ENCODE assay signal across 8 cellular contexts in the genomic region with DNA sequence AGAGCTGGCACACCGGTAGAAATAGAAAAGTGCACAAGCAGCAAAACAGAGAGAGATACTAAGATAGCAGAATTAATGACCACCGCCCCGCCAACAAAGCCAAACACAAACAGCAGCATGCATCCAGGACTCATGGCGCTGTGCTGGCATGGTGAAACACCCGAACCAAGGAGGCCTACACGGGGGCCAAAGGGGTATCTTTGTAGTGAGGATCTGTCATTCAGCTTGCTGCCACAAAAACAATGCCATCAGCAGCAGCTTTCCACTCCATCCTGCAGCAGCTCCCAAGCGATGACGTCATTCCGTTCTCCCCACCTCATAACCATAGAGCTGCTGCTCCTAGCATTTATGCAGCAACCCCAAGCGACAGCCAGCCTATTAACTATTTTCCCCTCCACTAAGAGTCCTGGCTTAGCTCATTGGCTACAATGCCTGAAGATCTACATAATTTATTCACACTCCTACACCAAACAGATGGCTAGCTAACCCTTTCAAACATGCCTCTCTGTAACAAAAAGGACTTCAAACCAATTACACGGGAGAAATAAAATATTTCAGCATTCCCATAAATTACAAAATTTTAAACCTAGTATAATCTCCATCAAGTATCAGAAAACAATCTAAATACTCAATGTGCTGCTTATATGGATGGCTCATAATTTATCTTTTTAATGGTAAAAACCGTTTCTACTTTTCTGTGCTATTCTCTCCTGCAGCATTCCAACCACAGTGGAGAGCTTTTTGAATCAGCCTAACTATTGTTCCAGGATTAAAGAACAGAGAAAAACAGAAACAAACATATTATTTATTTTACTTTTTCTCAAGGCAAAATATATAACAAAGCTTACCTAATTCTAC.
A peak's percentile ranks its signal among the peaks of the same experiment; 100 is the strongest.
DNase-seq lines count a peak whose midpoint lies in the region; ATAC-seq and TF ChIP-seq lines count a peak whose summit lies in the region.

No MANE protein-coding gene starts in this region.

- no peak overlapping the region for H3K4me3 Mint-ChIP-seq in activated CD8-positive, alpha-beta T cell treated with anti-CD3 and anti-CD28 coated beads for 36 hours
- H3K4me3 Mint-ChIP-seq in activated CD8-positive, alpha-beta memory T cell treated with anti-CD3 and anti-CD28 coated beads, Interleukin-2, amount 10 ng/mL, durations not matched to agents 7 days and 5 days = no peak overlapping the region

- 59 to 60% methylated on average over 12 of the region's 12 CpGs for WGBS in lung, 2 donors
- 38% methylated on average over 12 of the region's 12 CpGs for WGBS in urinary bladder

- in situ Hi-C loops in G401 (cut with HindIII; ENCODE audit: low sequenced_read_pairs) = no loop called here

- H3K27ac Mint-ChIP-seq in activated CD8-positive, alpha-beta T cell treated with anti-CD3 and anti-CD28 coated beads for 36 hours = no peak overlapping the region
- no peak overlapping the region for H3K27ac Mint-ChIP-seq in activated CD8-positive, alpha-beta memory T cell treated with anti-CD3 and anti-CD28 coated beads, Interleukin-2, amount 10 ng/mL, durations not matched to agents 7 days and 5 days

- DNase-seq in G401 (ENCODE audit: low spot score) (peak; percentile 100), NCI-H524 treated with DMSO at 0.1 percent for 48 hours (lab: John Stamatoyannopoulos, UW) (peak; percentile 99), lung (ENCODE audit: low spot score) (no peak), NCI-H187 (lab: John Stamatoyannopoulos, UW) (no peak)
- no peak for DNase-seq in activated CD8-positive, alpha-beta T cell treated with anti-CD3 and anti-CD28 coated beads for 36 hours
- no peak for DNase-seq in activated CD8-positive, alpha-beta memory T cell treated with anti-CD3 and anti-CD28 coated beads, Interleukin-2, amount 10 ng/mL, durations not matched to agents 7 days and 5 days

- H3K36me3 Mint-ChIP-seq in activated CD8-positive, alpha-beta T cell treated with anti-CD3 and anti-CD28 coated beads for 36 hours (ENCODE audit: low read depth) = peaks cover 2% of the 10 kb centered on the region
- H3K36me3 Mint-ChIP-seq in activated CD8-positive, alpha-beta memory T cell treated with anti-CD3 and anti-CD28 coated beads, Interleukin-2, amount 10 ng/mL, durations not matched to agents 7 days and 5 days = no peaks in the 10 kb centered on the region

- POLR2A ChIA-PET in activated CD8-positive, alpha-beta T cell treated with anti-CD3 and anti-CD28 coated beads for 36 hours (lab: Charles Lee) = no interaction called here

- no peak overlapping the region for H3K27ac ChIP-seq in lung (ENCODE audit: low read depth in 1 of 2, low read length in 1 of 2)
- no peak overlapping the region for H3K27ac ChIP-seq in urinary bladder (ENCODE audit: low read depth)

- H3K9ac ChIP-seq in endocrine pancreas (ENCODE audit: control insufficient read depth, insufficient read depth, low read length) = peak overlapping the region; percentile 19

- H3K9me3 ChIP-seq in endocrine pancreas (ENCODE audit: control insufficient read depth, low read length) = no peaks in the 10 kb centered on the region
- no peaks in the 10 kb centered on the region for H3K9me3 ChIP-seq in lung (ENCODE audit: control insufficient read depth in 2 of 2, insufficient read depth in 1 of 2, low read length in 1 of 2)

- intact Hi-C loops in activated CD8-positive, alpha-beta T cell treated with anti-CD3 and anti-CD28 coated beads for 36 hours (cut with micrococcal nuclease) = no loop called here

- no peaks in the 10 kb centered on the region for H3K27me3 ChIP-seq in endocrine pancreas (ENCODE audit: control insufficient read depth, insufficient read depth, low read length)
- H3K27me3 ChIP-seq in lung (ENCODE audit: control insufficient read depth, insufficient read depth) = no peaks in the 10 kb centered on the region

- H3K4me3 ChIP-seq in endocrine pancreas (ENCODE audit: control insufficient read depth, insufficient read depth, low read length) (peak overlapping the region; percentile 86), lung (no peak overlapping the region), urinary bladder (ENCODE audit: low read depth, low read length) (peak overlapping the region; percentile 22)

- H3K27me3 Mint-ChIP-seq in activated CD8-positive, alpha-beta T cell treated with anti-CD3 and anti-CD28 coated beads for 36 hours = no peaks in the 10 kb centered on the region
- H3K27me3 Mint-ChIP-seq in activated CD8-positive, alpha-beta memory T cell treated with anti-CD3 and anti-CD28 coated beads, Interleukin-2, amount 10 ng/mL, durations not matched to agents 7 days and 5 days = no peaks in the 10 kb centered on the region

- peaks cover 4% of the 10 kb centered on the region for H3K4me1 Mint-ChIP-seq in activated CD8-positive, alpha-beta T cell treated with anti-CD3 and anti-CD28 coated beads for 36 hours (ENCODE audit: low read depth)
- H3K4me1 Mint-ChIP-seq in activated CD8-positive, alpha-beta memory T cell treated with anti-CD3 and anti-CD28 coated beads, Interleukin-2, amount 10 ng/mL, durations not matched to agents 7 days and 5 days = peaks cover 5% of the 10 kb centered on the region

- peaks cover 24% of the 10 kb centered on the region for H3K4me1 ChIP-seq in endocrine pancreas (ENCODE audit: control insufficient read depth, insufficient read depth, low read length)
- peaks cover 0 to 2% of the 10 kb centered on the region in 2 donors for H3K4me1 ChIP-seq in lung (ENCODE audit: control insufficient read depth in 2 of 2, insufficient read depth in 2 of 2, low read length in 2 of 2)
- H3K4me1 ChIP-seq in urinary bladder (ENCODE audit: insufficient read depth) = no peaks in the 10 kb centered on the region

- CTCF ChIA-PET in activated CD8-positive, alpha-beta T cell treated with anti-CD3 and anti-CD28 coated beads for 36 hours (lab: Charles Lee) = interaction anchor here (1.1 to 2.5 kb wide), 10 partner anchors 9 to 106 kb away, joined by 3 to 13 read pairs (median 4); partner anchors contain the start of gene NME1
- CTCF ChIA-PET in activated CD8-positive, alpha-beta memory T cell treated with anti-CD3 and anti-CD28 coated beads, Interleukin-2, amount 10 ng/mL, durations not matched to agents 7 days and 5 days (lab: Charles Lee) = interaction anchor here (1.0 to 3.0 kb wide), 5 partner anchors 9 to 195 kb away, joined by 3 to 16 read pairs (median 3); no protein-coding TSS in a partner anchor

- peak; percentile 69 for ATAC-seq in lung (ENCODE audit: insufficient read depth, low FRiP score)
- no peak for ATAC-seq in activated CD8-positive, alpha-beta T cell treated with anti-CD3 and anti-CD28 coated beads for 36 hours
- no peak for ATAC-seq in activated CD8-positive, alpha-beta memory T cell treated with anti-CD3 and anti-CD28 coated beads, Interleukin-2, amount 10 ng/mL, durations not matched to agents 7 days and 5 days

- TF ChIP-seq CTCF in lung (IDR thresholded peaks at IDR 0.05; ENCODE audit: control extremely low read depth, extremely low read depth) = no peak
- TF ChIP-seq CTCF in activated CD8-positive, alpha-beta T cell treated with anti-CD3 and anti-CD28 coated beads for 36 hours (IDR thresholded peaks at IDR 0.05) = no peak

- H3K36me3 ChIP-seq in endocrine pancreas (ENCODE audit: control insufficient read depth, insufficient read depth, low read length) = no peaks in the 10 kb centered on the region
- peaks cover 0 to 3% of the 10 kb centered on the region in 2 donors for H3K36me3 ChIP-seq in lung (ENCODE audit: control insufficient read depth in 2 of 2, insufficient read depth in 2 of 2, low read length in 2 of 2)
- no peaks in the 10 kb centered on the region for H3K36me3 ChIP-seq in urinary bladder (ENCODE audit: insufficient read depth)

- no peaks in the 10 kb centered on the region for H3K9me3 Mint-ChIP-seq in activated CD8-positive, alpha-beta T cell treated with anti-CD3 and anti-CD28 coated beads for 36 hours
- no peaks in the 10 kb centered on the region for H3K9me3 Mint-ChIP-seq in activated CD8-positive, alpha-beta memory T cell treated with anti-CD3 and anti-CD28 coated beads, Interleukin-2, amount 10 ng/mL, durations not matched to agents 7 days and 5 days (ENCODE audit: low read depth)

Comparison
In these comparisons a context has a peak if more than half of its experiments do, and no peak if none do; other contexts are left out.
1. DNase-seq: peak in G401 (single experiment) and NCI-H524 treated with DMSO at 0.1 percent for 48 hours (single experiment); none in lung (single experiment), activated CD8-positive, alpha-beta T cell treated with anti-CD3 and anti-CD28 coated beads for 36 hours (single experiment), activated CD8-positive, alpha-beta memory T cell treated with anti-CD3 and anti-CD28 coated beads, Interleukin-2, amount 10 ng/mL, durations not matched to agents 7 days and 5 days (single experiment) and NCI-H187 (0 of 2).